In genomic region chr12:19847294-19848059, GRCh38 we compare ENCODE assay signal across 10 cellular contexts.
DNase-seq lines count a peak whose midpoint lies in the region; ATAC-seq and TF ChIP-seq lines count a peak whose summit lies in the region.
"Had no signal": no experiment of that assay in that cellular context is flagged by ENCODE, and none has a peak within 500 bp of the region (broad histone marks: within the 10 kb centered on the region; RNA-seq: fewer than 3 reads in every experiment).

No MANE protein-coding gene starts in this region.

- no peaks in the 10 kb centered on the region for H3K36me3 ChIP-seq in esophagus (ENCODE audit: control insufficient read depth in 2 of 2, insufficient read depth in 2 of 2, low read length in 1 of 2)

- no peaks in the 10 kb centered on the region for H3K27me3 ChIP-seq in esophagus (ENCODE audit: control insufficient read depth in 1 of 2, insufficient read depth in 2 of 2, low read length in 2 of 2)

- no peak for ATAC-seq in GM19395 (IDR thresholded peaks at IDR 0.05; ENCODE audit: unreplicated experiment)

- POLR2A ChIA-PET in HEK293T (lab: Yijun Ruan, JAX), result no interaction called here

- H3K27ac ChIP-seq in esophagus (ENCODE audit: low read depth in 2 of 2, low read length in 1 of 2), result peak overlapping the region; percentile 1 to 47

- CTCF ChIA-PET in HEK293T (lab: Yijun Ruan, JAX), result no interaction called here

- peak; percentile 41 for DNase-seq in Daoy (ENCODE audit: low read depth)
- DNase-seq in MV-4-11 (lab: John Stamatoyannopoulos, UW), result peak; percentile 39
- peak; percentile 23 for DNase-seq in non-pigmented ciliary epithelial cell (ENCODE audit: low read depth)
- DNase-seq in HuH-7.5 (ENCODE audit: low spot score), result no peak
- no peak for DNase-seq in middle frontal gyrus (ENCODE audit: extremely low spot score, low spot score)
- DNase-seq in HEK293T (ENCODE audit: extremely low spot score), result no peak
- DNase-seq: activated CD4-positive, alpha-beta memory T cell treated with anti-CD3 and anti-CD28 coated beads for 36 hours; CD4-positive, alpha-beta memory T cell had no signal

- H3K4me3 ChIP-seq in esophagus (ENCODE audit: low read depth in 1 of 2, low read length in 2 of 2), result no peak overlapping the region

- H3K9me3 ChIP-seq in esophagus (ENCODE audit: control insufficient read depth in 2 of 2, insufficient read depth in 1 of 2, low read depth in 1 of 2, low read length in 1 of 2), result no peaks in the 10 kb centered on the region

- H3K4me1 ChIP-seq in esophagus (ENCODE audit: control insufficient read depth in 2 of 2, insufficient read depth in 2 of 2, low read length in 1 of 2), result peaks cover 0 to 2% of the 10 kb centered on the region in 2 donors

- WGBS in esophagus, 2 donors, result 48 to 50% methylated on average over 11 of the region's 11 CpGs

TF ChIP-seq in HEK293T, 16 proteins besides CTCF, POLR2A, EP300 and RAD21:
- TF ChIP-seq L3MBTL2 (conservative IDR thresholded peaks at IDR 0.05), result no peak
- no peak for TF ChIP-seq HDGF (IDR thresholded peaks at IDR 0.05; ENCODE audit: borderline replicate concordance)
- TF ChIP-seq LEF1 (IDR thresholded peaks at IDR 0.05; ENCODE audit: borderline replicate concordance), result no peak
- no peak for TF ChIP-seq BHLHE40 (IDR thresholded peaks at IDR 0.05; ENCODE audit: borderline replicate concordance)
- TF ChIP-seq SP1 (IDR thresholded peaks at IDR 0.05), result no peak
- no peak for TF ChIP-seq ARNT (IDR thresholded peaks at IDR 0.05)
- no peak for TF ChIP-seq ELF4 (IDR thresholded peaks at IDR 0.05)
- no peak for TF ChIP-seq FOXK2 (IDR thresholded peaks at IDR 0.05)
- TF ChIP-seq FOXA1 (IDR thresholded peaks at IDR 0.05), result no peak
- no peak for TF ChIP-seq SUZ12 (IDR thresholded peaks at IDR 0.05)
- no peak for TF ChIP-seq NFRKB (IDR thresholded peaks at IDR 0.05)
- TF ChIP-seq TARDBP (IDR thresholded peaks at IDR 0.05), result no peak
- no peak for TF ChIP-seq CTBP1 (IDR thresholded peaks at IDR 0.05; ENCODE audit: borderline replicate concordance)
- TF ChIP-seq ZNF384 (IDR thresholded peaks at IDR 0.05), result no peak
- TF ChIP-seq, protein P1, sequence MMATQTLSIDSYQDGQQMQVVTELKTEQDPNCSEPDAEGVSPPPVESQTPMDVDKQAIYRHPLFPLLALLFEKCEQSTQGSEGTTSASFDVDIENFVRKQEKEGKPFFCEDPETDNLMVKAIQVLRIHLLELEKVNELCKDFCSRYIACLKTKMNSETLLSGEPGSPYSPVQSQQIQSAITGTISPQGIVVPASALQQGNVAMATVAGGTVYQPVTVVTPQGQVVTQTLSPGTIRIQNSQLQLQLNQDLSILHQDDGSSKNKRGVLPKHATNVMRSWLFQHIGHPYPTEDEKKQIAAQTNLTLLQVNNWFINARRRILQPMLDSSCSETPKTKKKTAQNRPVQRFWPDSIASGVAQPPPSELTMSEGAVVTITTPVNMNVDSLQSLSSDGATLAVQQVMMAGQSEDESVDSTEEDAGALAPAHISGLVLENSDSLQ (IDR thresholded peaks at IDR 0.05), result no peak
- no peak for TF ChIP-seq FOXM1 (IDR thresholded peaks at IDR 0.05; ENCODE audit: borderline replicate concordance)

Comparison
In these comparisons a context has a peak if more than half of its experiments do, and no peak if none do; other contexts are left out.
1. DNase-seq: peak in Daoy (single experiment), MV-4-11 (single experiment) and non-pigmented ciliary epithelial cell (single experiment); none in HuH-7.5 (single experiment), middle frontal gyrus (single experiment) and HEK293T (single experiment).